1 cellular context compared by ENCODE assay signal in the genomic region with DNA sequence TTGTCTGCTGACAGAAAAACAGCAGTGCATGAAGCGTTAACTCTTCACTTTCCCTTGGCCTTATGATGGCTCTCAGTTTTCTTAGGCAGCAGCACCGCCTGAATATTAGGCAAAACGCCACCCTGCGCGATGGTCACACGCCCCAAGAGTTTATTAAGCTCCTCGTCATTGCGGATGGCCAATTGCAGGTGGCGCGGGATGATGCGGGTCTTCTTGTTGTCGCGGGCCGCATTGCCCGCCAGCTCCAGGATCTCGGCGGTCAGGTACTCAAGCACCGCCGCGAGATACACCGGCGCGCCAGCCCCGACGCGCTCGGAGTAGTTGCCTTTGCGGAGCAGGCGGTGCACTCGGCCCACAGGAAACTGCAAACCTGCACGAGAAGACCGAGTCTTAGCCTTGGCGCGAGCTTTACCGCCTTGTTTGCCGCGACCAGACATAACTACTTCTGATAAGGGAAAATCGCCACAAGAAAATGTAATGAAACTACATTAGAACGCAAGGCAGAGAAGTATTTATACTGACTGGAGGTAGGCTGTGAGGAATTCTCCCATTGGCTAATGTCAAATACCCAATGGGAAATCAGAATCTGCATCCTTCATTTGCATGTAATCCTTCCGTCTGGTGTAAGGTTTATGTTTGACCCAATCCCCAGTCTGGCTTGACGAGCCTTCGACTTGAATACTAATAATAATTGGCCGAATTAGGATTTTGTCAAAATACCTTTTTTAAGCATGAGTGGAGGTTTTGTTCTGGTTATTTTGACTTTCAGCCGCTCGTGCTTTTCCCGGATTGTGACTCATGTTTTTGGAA.
A peak's percentile ranks its signal among the peaks of the same experiment; 100 is the strongest.
TF ChIP-seq lines count a peak whose summit lies in the region.

No MANE protein-coding gene starts in this region.

TF ChIP-seq in A549, 52 proteins besides CTCF, POLR2A, EP300 and RAD21 (continued from another document):
- no peak for TF ChIP-seq ATOH8 (CRISPR knock-in tag; IDR thresholded peaks at IDR 0.05; ENCODE audit: low read depth)
- TF ChIP-seq, protein P1, sequence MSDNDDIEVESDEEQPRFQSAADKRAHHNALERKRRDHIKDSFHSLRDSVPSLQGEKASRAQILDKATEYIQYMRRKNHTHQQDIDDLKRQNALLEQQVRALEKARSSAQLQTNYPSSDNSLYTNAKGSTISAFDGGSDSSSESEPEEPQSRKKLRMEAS (IDR thresholded peaks at IDR 0.05), result peak; percentile 39; the same call in 1 of the 2 replicates
- TF ChIP-seq, protein P2, sequence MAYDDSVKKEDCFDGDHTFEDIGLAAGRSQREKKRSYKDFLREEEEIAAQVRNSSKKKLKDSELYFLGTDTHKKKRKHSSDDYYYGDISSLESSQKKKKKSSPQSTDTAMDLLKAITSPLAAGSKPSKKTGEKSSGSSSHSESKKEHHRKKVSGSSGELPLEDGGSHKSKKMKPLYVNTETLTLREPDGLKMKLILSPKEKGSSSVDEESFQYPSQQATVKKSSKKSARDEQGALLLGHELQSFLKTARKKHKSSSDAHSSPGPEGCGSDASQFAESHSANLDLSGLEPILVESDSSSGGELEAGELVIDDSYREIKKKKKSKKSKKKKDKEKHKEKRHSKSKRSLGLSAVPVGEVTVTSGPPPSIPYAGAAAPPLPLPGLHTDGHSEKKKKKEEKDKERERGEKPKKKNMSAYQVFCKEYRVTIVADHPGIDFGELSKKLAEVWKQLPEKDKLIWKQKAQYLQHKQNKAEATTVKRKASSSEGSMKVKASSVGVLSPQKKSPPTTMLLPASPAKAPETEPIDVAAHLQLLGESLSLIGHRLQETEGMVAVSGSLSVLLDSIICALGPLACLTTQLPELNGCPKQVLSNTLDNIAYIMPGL (CRISPR knock-in tag; IDR thresholded peaks at IDR 0.05; ENCODE audit: borderline replicate concordance), result no peak
- TF ChIP-seq NR3C1 (IDR thresholded peaks at IDR 0.05), result no peak
- no peak for TF ChIP-seq TP53 (CRISPR knock-in tag; IDR thresholded peaks at IDR 0.05)
- TF ChIP-seq POLR2AphosphoS2 (conservative IDR thresholded peaks at IDR 0.05; ENCODE audit: low read length), result no peak
- TF ChIP-seq PHF8 (IDR thresholded peaks at IDR 0.05; ENCODE audit: borderline replicate concordance, low read depth), result peak; percentile 46; the same call in 1 of the 2 replicates
- TF ChIP-seq JUNB (IDR thresholded peaks at IDR 0.05), result no peak
- TF ChIP-seq ZNF302 (CRISPR knock-in tag; IDR thresholded peaks at IDR 0.05), result no peak
- TF ChIP-seq HOXB5 (CRISPR knock-in tag; IDR thresholded peaks at IDR 0.05), result no peak
- TF ChIP-seq ESRRA (IDR thresholded peaks at IDR 0.05; ENCODE audit: borderline replicate concordance, low read length), result no peak
- no peak for TF ChIP-seq MAFK (IDR thresholded peaks at IDR 0.05; ENCODE audit: partially characterized antibody)
- TF ChIP-seq NFE2L2 (conservative IDR thresholded peaks at IDR 0.05; ENCODE audit: low read length), result no peak
